In the genomic region with DNA sequence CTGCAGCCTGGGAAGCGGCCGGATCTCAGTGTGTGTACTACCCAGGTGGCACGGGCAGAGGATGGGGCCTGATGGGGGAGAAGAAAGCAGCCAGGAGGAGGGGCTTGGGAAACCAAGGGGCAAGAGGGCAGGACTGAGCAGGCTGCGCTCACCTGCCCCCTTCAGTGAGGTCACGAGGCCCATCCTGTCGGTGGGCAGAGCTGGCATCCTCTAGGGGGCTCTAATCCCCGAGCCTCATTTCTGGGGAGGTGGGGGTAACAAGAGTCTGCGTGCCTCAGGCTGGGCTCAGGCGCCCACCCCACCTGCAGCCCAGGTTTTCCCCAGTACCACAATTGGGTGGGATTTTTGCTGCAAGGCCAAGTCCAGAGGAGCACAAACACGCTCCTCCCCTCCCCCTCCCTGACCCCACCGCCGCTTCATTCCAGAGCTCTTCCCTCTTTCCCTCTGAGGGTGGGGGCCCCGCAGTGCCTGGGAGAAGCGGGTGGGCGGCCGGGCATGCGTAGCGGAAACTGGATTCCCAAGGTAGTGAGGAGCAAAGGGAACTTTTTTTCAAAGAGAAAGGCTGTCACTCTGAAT, we compare ENCODE assay signal across 15 cellular contexts. TPM values are rescaled to one million over a fixed set of nuclear protein-coding genes. Genes with fewer than 3 reads are reported as not detected.
A peak's percentile ranks its signal among the peaks of the same experiment; 100 is the strongest.
DNase-seq lines count a peak whose midpoint lies in the region; ATAC-seq and TF ChIP-seq lines count a peak whose summit lies in the region.
"Had no signal": no experiment of that assay in that cellular context is flagged by ENCODE, and none has a peak within 500 bp of the region (broad histone marks: within the 10 kb centered on the region; RNA-seq: fewer than 3 reads in every experiment).

No MANE protein-coding gene starts in this region.

- H3K36me3 Mint-ChIP-seq in activated naive CD8-positive, alpha-beta T cell = no peaks in the 10 kb centered on the region
- H3K36me3 Mint-ChIP-seq in activated naive CD8-positive, alpha-beta T cell treated with anti-CD3 and anti-CD28 coated beads, Interleukin-2, amount 50 U/mL, for 24 hours (ENCODE audit: low read depth) = no peaks in the 10 kb centered on the region
- no peaks in the 10 kb centered on the region for H3K36me3 Mint-ChIP-seq in type B pancreatic cell

- peaks cover 26% of the 10 kb centered on the region for H3K4me1 ChIP-seq in NT2/D1 (ENCODE audit: insufficient read depth, insufficient read length)
- H3K4me1 ChIP-seq: psoas muscle, testis had no signal

- TF ChIP-seq CTCF in type B pancreatic cell (conservative IDR thresholded peaks at IDR 0.05) = no peak

- H3K36me3 ChIP-seq in NT2/D1 (ENCODE audit: insufficient read depth, insufficient read length, low read length) = no peaks in the 10 kb centered on the region

- H3K4me1 Mint-ChIP-seq in activated naive CD8-positive, alpha-beta T cell (ENCODE audit: low read depth) = peaks cover 18% of the 10 kb centered on the region
- peaks cover 13% of the 10 kb centered on the region for H3K4me1 Mint-ChIP-seq in activated naive CD8-positive, alpha-beta T cell treated with anti-CD3 and anti-CD28 coated beads, Interleukin-2, amount 50 U/mL, for 24 hours
- H3K4me1 Mint-ChIP-seq in type B pancreatic cell (ENCODE audit: unreplicated experiment) = peaks cover 4% of the 10 kb centered on the region

- H3K4me3 Mint-ChIP-seq in activated naive CD8-positive, alpha-beta T cell = peak overlapping the region; percentile 38
- no peak overlapping the region for H3K4me3 Mint-ChIP-seq in activated naive CD8-positive, alpha-beta T cell treated with anti-CD3 and anti-CD28 coated beads, Interleukin-2, amount 50 U/mL, for 24 hours
- peak overlapping the region; percentile 65 for H3K4me3 Mint-ChIP-seq in type B pancreatic cell

- peaks cover 89% of the 10 kb centered on the region for H3K27me3 ChIP-seq in NT2/D1 (ENCODE audit: insufficient read depth, insufficient read length)
- H3K27me3 ChIP-seq: testis had no signal

- H3K27ac Mint-ChIP-seq in activated naive CD8-positive, alpha-beta T cell = no peak overlapping the region
- H3K27ac Mint-ChIP-seq in activated naive CD8-positive, alpha-beta T cell treated with anti-CD3 and anti-CD28 coated beads, Interleukin-2, amount 50 U/mL, for 24 hours = no peak overlapping the region
- no peak overlapping the region for H3K27ac Mint-ChIP-seq in type B pancreatic cell

- no peaks in the 10 kb centered on the region for H3K9me3 Mint-ChIP-seq in activated naive CD8-positive, alpha-beta T cell (ENCODE audit: low read depth)
- no peaks in the 10 kb centered on the region for H3K9me3 Mint-ChIP-seq in activated naive CD8-positive, alpha-beta T cell treated with anti-CD3 and anti-CD28 coated beads, Interleukin-2, amount 50 U/mL, for 24 hours
- no peaks in the 10 kb centered on the region for H3K9me3 Mint-ChIP-seq in type B pancreatic cell

- DNase-seq in activated naive CD8-positive, alpha-beta T cell treated with anti-CD3 and anti-CD28 coated beads, Interleukin-2, amount 50 U/mL, for 24 hours = no peak
- DNase-seq in NT2/D1 (ENCODE audit: low read depth, low spot score) (no peak), islet precursor cell (peak; percentile 41), type B pancreatic cell (ENCODE audit: extremely low spot score, unreplicated experiment) (peak; percentile 66)
- DNase-seq in stimulated activated CD4-positive, alpha-beta T cell treated with anti-CD3 and anti-CD28 coated beads, Interleukin-1b, Interleukin-23, amount 100 ng/mL, for 48 hours = no peak
- no peak for DNase-seq in stimulated activated CD4-positive, alpha-beta T cell treated with anti-CD3 and anti-CD28 coated beads, Interleukin-4, amount 100 ng/mL, for 1 hour
- DNase-seq: activated CD4-positive, alpha-beta T cell treated with anti-CD3 and anti-CD28 coated beads, Interleukin-2, amount 50 U/mL, for 4 hours; GF-D8; MV-4-11; testis had no signal

- no peak for ATAC-seq in activated naive CD8-positive, alpha-beta T cell treated with anti-CD3 and anti-CD28 coated beads, Interleukin-2, amount 50 U/mL, for 24 hours
- no peak for ATAC-seq in GM18861 (IDR thresholded peaks at IDR 0.05; ENCODE audit: unreplicated experiment)

- peak overlapping the region; percentile 3 for H3K4me3 ChIP-seq in NT2/D1 (ENCODE audit: insufficient read length, low read depth)
- H3K4me3 ChIP-seq: psoas muscle, testis had no signal

- peaks cover 26% of the 10 kb centered on the region for H3K27me3 Mint-ChIP-seq in activated naive CD8-positive, alpha-beta T cell
- peaks cover 58% of the 10 kb centered on the region for H3K27me3 Mint-ChIP-seq in activated naive CD8-positive, alpha-beta T cell treated with anti-CD3 and anti-CD28 coated beads, Interleukin-2, amount 50 U/mL, for 24 hours
- peaks cover 84% of the 10 kb centered on the region for H3K27me3 Mint-ChIP-seq in type B pancreatic cell

- peak overlapping the region; percentile 29 for H3K9ac ChIP-seq in NT2/D1 (ENCODE audit: insufficient read length, low read depth)

- no peaks in the 10 kb centered on the region for H3K9me3 ChIP-seq in NT2/D1 (ENCODE audit: insufficient read depth, low read length)
- H3K9me3 ChIP-seq: psoas muscle, testis had no signal

RNA-seq across cellular contexts. Expression of gene WNT3A, which starts 1.8 kb away (rescaled TPM):
- total RNA-seq in type B pancreatic cell (ENCODE audit: low replicate concordance) = 0.21 and 6.4 TPM in 2 replicates
- total RNA-seq: HT1080, myocyte, psoas muscle had no signal

RNA-seq across cellular contexts. Expression of gene WNT9A, which starts 57.2 kb away (rescaled TPM):
- 3.0 and 4.3 TPM in 2 replicates for total RNA-seq in type B pancreatic cell (ENCODE audit: low replicate concordance)

Comparison
In these comparisons a context has a peak if more than half of its experiments do, and no peak if none do; other contexts are left out.
1. DNase-seq: peak in islet precursor cell (single experiment) and type B pancreatic cell (single experiment); none in activated naive CD8-positive, alpha-beta T cell treated with anti-CD3 and anti-CD28 coated beads, Interleukin-2, amount 50 U/mL, for 24 hours (single experiment), NT2/D1 (single experiment), stimulated activated CD4-positive, alpha-beta T cell treated with anti-CD3 and anti-CD28 coated beads, Interleukin-1b, Interleukin-23, amount 100 ng/mL, for 48 hours (single experiment) and stimulated activated CD4-positive, alpha-beta T cell treated with anti-CD3 and anti-CD28 coated beads, Interleukin-4, amount 100 ng/mL, for 1 hour (single experiment).